1 cellular context compared by ENCODE assay signal in genomic region chr1:234645964-234646363, GRCh38.
A peak's percentile ranks its signal among the peaks of the same experiment; 100 is the strongest.
TF ChIP-seq lines count a peak whose summit lies in the region.

No MANE protein-coding gene starts in this region.

TF ChIP-seq in K562, 482 proteins besides CTCF, POLR2A, EP300 and RAD21 (continued from another document and continues in another):
- no peak for TF ChIP-seq ILK (tag; IDR thresholded peaks at IDR 0.05; ENCODE audit: borderline replicate concordance, low read depth)
- no peak for TF ChIP-seq E4F1 (CRISPR knock-in tag; IDR thresholded peaks at IDR 0.05; ENCODE audit: borderline replicate concordance)
- no peak for TF ChIP-seq STAG1 (CRISPR knock-in tag; IDR thresholded peaks at IDR 0.05; ENCODE audit: borderline replicate concordance)
- TF ChIP-seq ARHGAP35 (IDR thresholded peaks at IDR 0.05; ENCODE audit: partially characterized antibody), result no peak
- TF ChIP-seq NBN (IDR thresholded peaks at IDR 0.05; ENCODE audit: low read depth), result no peak
- TF ChIP-seq ZNF77 (CRISPR knock-in tag; IDR thresholded peaks at IDR 0.05), result no peak
- TF ChIP-seq HIVEP1 (CRISPR knock-in tag; IDR thresholded peaks at IDR 0.05), result no peak
- TF ChIP-seq HNRNPH1 (optimal IDR thresholded peaks at IDR 0.05; ENCODE audit: low read depth, low read length), result no peak
- TF ChIP-seq XRCC3 (IDR thresholded peaks at IDR 0.05), result no peak
- no peak for TF ChIP-seq FOXA1 (IDR thresholded peaks at IDR 0.05; ENCODE audit: borderline replicate concordance)
- 0 out of 2 replicates have a peak, but pooled peaks have one; percentile 15 for TF ChIP-seq RB1 (IDR thresholded peaks at IDR 0.05; ENCODE audit: low read depth)
- no peak for TF ChIP-seq EZH2 (IDR thresholded peaks at IDR 0.05; ENCODE audit: borderline replicate concordance, low read depth, low read length)
- no peak for TF ChIP-seq STAT5B (CRISPR knock-in tag; IDR thresholded peaks at IDR 0.05)
- TF ChIP-seq C11orf30 (IDR thresholded peaks at IDR 0.05; ENCODE audit: low read depth), result no peak
- no peak for TF ChIP-seq NCOR1 (IDR thresholded peaks at IDR 0.05)
- TF ChIP-seq ZNF347 (CRISPR knock-in tag; IDR thresholded peaks at IDR 0.05; ENCODE audit: low read depth), result no peak
- TF ChIP-seq CREB3 (tag; conservative IDR thresholded peaks at IDR 0.05; ENCODE audit: low read depth), result no peak
- TF ChIP-seq PHF20 (IDR thresholded peaks at IDR 0.05; ENCODE audit: partially characterized antibody), result peak; percentile 17
- peak; percentile 17 for TF ChIP-seq DACH1 (IDR thresholded peaks at IDR 0.05; ENCODE audit: partially characterized antibody)
- no peak for TF ChIP-seq SMC3 (conservative IDR thresholded peaks at IDR 0.05; ENCODE audit: insufficient read depth, low read depth, low read length)
- TF ChIP-seq ESRRB (CRISPR knock-in tag; IDR thresholded peaks at IDR 0.05; ENCODE audit: borderline replicate concordance), result no peak
- no peak for TF ChIP-seq ATF4 (CRISPR knock-in tag; IDR thresholded peaks at IDR 0.05)
- no peak for TF ChIP-seq PYGO2 (tag; IDR thresholded peaks at IDR 0.05)
- TF ChIP-seq RBFOX2 (IDR thresholded peaks at IDR 0.05; ENCODE audit: low read depth, low read length), result no peak
- TF ChIP-seq UBTF (IDR thresholded peaks at IDR 0.05; ENCODE audit: borderline replicate concordance in 1 of 2, low read depth in 2 of 2, low read length in 2 of 2), result no peak
- no peak for TF ChIP-seq MGA (IDR thresholded peaks at IDR 0.05)
- TF ChIP-seq TEAD1 (CRISPR knock-in tag; IDR thresholded peaks at IDR 0.05), result no peak
- no peak for TF ChIP-seq TCF7L2 (IDR thresholded peaks at IDR 0.05; ENCODE audit: low read depth, low read length)
- TF ChIP-seq GATA2 (CRISPR knock-in tag; IDR thresholded peaks at IDR 0.05), result no peak
- TF ChIP-seq ZBTB43 (CRISPR knock-in tag; IDR thresholded peaks at IDR 0.05), result no peak
- TF ChIP-seq CC2D1A (IDR thresholded peaks at IDR 0.05), result no peak
- TF ChIP-seq ZNF57 (CRISPR knock-in tag; IDR thresholded peaks at IDR 0.05), result no peak
- TF ChIP-seq ZNF408 (CRISPR knock-in tag; IDR thresholded peaks at IDR 0.05; ENCODE audit: low read depth), result no peak
- TF ChIP-seq PRPF4 (IDR thresholded peaks at IDR 0.05; ENCODE audit: insufficient read depth, low read depth, low read length, poor library complexity, severe bottlenecking), result no peak
- TF ChIP-seq WHSC1 (IDR thresholded peaks at IDR 0.05; ENCODE audit: low read length), result no peak
- TF ChIP-seq RBM25 (IDR thresholded peaks at IDR 0.05; ENCODE audit: low read depth, low read length, severe bottlenecking), result peak; percentile 92
- TF ChIP-seq SUPT5H (IDR thresholded peaks at IDR 0.05), result no peak
- no peak for TF ChIP-seq FOSL1 (tag; conservative IDR thresholded peaks at IDR 0.05)
- no peak for TF ChIP-seq ZNF174 (CRISPR knock-in tag; IDR thresholded peaks at IDR 0.05)
- TF ChIP-seq SOX6 (IDR thresholded peaks at IDR 0.05), result no peak
- no peak for TF ChIP-seq THRB (CRISPR knock-in tag; conservative IDR thresholded peaks at IDR 0.05)
- peak in 1 of 2 experiments; percentile 76; a peak in 2 of 4 replicates for TF ChIP-seq RCOR1 (IDR thresholded peaks at IDR 0.05; ENCODE audit: borderline replicate concordance in 1 of 2, low read depth in 2 of 2, low read length in 2 of 2)
- TF ChIP-seq ZNF696 (CRISPR knock-in tag; conservative IDR thresholded peaks at IDR 0.05), result no peak
- TF ChIP-seq MCM7 (IDR thresholded peaks at IDR 0.05), result no peak
- TF ChIP-seq GATAD2A (IDR thresholded peaks at IDR 0.05), result no peak
- TF ChIP-seq CEBPG (CRISPR knock-in tag; IDR thresholded peaks at IDR 0.05), result no peak
- TF ChIP-seq CEBPG (tag; conservative IDR thresholded peaks at IDR 0.05 in 1 of 2, IDR thresholded peaks at IDR 0.05 in 1 of 2), result peak; percentile 48 to 52; a peak in 2 of 4 replicates
- no peak for TF ChIP-seq SMARCC2 (IDR thresholded peaks at IDR 0.05; ENCODE audit: low read depth)
- no peak for TF ChIP-seq DMBX1 (CRISPR knock-in tag; IDR thresholded peaks at IDR 0.05; ENCODE audit: borderline replicate concordance)
- no peak for TF ChIP-seq MAZ (CRISPR knock-in tag; conservative IDR thresholded peaks at IDR 0.05 in 1 of 2, IDR thresholded peaks at IDR 0.05 in 1 of 2)
- peak; percentile 75 for TF ChIP-seq CEBPB (tag; IDR thresholded peaks at IDR 0.05)
